ENCODE assay signal across 11 cellular contexts in genomic region chr5:5609935-5610334, GRCh38.
"Had no signal": no experiment of that assay in that cellular context is flagged by ENCODE, and none has a peak within 500 bp of the region (broad histone marks: within the 10 kb centered on the region; RNA-seq: fewer than 3 reads in every experiment).

No MANE protein-coding gene starts in this region.

- H2AFZ ChIP-seq: GM23248, GM23338 had no signal

- H3K36me3 ChIP-seq: HAP-1 had no signal

- DNase-seq: GM23248, GOT3, H7, H9, HCEC 1CT, HFFc6 had no signal

- H3K27ac ChIP-seq: GM23248 had no signal

- H3K4me1 ChIP-seq: HAP-1 had no signal

- H3K4me2 ChIP-seq: GM23338 had no signal

- H3K9ac ChIP-seq: GM23248 had no signal

- ATAC-seq: GM23338, HCT116 had no signal

- H3K4me3 ChIP-seq: GM23248, GM23338, HAP-1 had no signal

- H3K9me3 ChIP-seq: HAP-1 had no signal

- FAIRE-seq: H1, H54 had no signal
